In genomic region chr11:127567237-127567932, GRCh38 we compare ENCODE assay signal across 22 cellular contexts.
"Had no signal": no experiment of that assay in that cellular context is flagged by ENCODE, and none has a peak within 500 bp of the region (broad histone marks: within the 10 kb centered on the region; RNA-seq: fewer than 3 reads in every experiment).

No MANE protein-coding gene starts in this region.

- ATAC-seq: esophagus mucosa; heart left ventricle; left lobe of liver; mucosa of descending colon; natural killer cell; pancreas; right cardiac atrium; stimulated activated naive CD8-positive, alpha-beta T cell treated with anti-CD3 and anti-CD28 coated beads, Interleukin-15, Interleukin-2, amounts not matched to agents 100 U/mL and 50 U/mL, for 24 hours had no signal

- H3K27ac ChIP-seq: coronary artery, heart left ventricle, pancreas, suprapubic skin, thyroid gland had no signal

- H3K27me3 ChIP-seq: heart left ventricle, pancreas, suprapubic skin, thyroid gland had no signal

- H3K4me3 Mint-ChIP-seq: natural killer cell, neural crest cell, type B pancreatic cell had no signal

- DNase-seq: effector CD8-positive, alpha-beta T cell; heart left ventricle; hippocampal formation; islet precursor cell; mammary epithelial cell; mucosa of descending colon; natural killer cell; occipital lobe; pancreas; right cardiac atrium; small intestine; stimulated activated CD4-positive, alpha-beta T cell treated with anti-CD3 and anti-CD28 coated beads, Interleukin-12 subunit alpha, Interleukin-12 subunit beta, amount 100 ng/mL, for 4 hours; stimulated activated CD4-positive, alpha-beta T cell treated with anti-CD3 and anti-CD28 coated beads, Interleukin-2, amount 100 ng/mL, for 48 hours; stimulated activated naive CD8-positive, alpha-beta T cell treated with anti-CD3 and anti-CD28 coated beads, Interleukin-15, Interleukin-2, amounts not matched to agents 100 U/mL and 50 U/mL, for 24 hours; thyroid gland had no signal

- H3K9me3 Mint-ChIP-seq: type B pancreatic cell had no signal

- H3K9me3 ChIP-seq: mucosa of descending colon, pancreas, suprapubic skin, thyroid gland had no signal

- H3K27me3 Mint-ChIP-seq: progenitor cell of endocrine pancreas, type B pancreatic cell had no signal

- H3K4me3 ChIP-seq: coronary artery, heart left ventricle, mucosa of descending colon, pancreas, suprapubic skin, thyroid gland had no signal

- H3K4me1 Mint-ChIP-seq: natural killer cell, neural crest cell had no signal

- H3K27ac Mint-ChIP-seq: natural killer cell, progenitor cell of endocrine pancreas, type B pancreatic cell had no signal

- H3K36me3 ChIP-seq: heart left ventricle, pancreas, suprapubic skin, thyroid gland had no signal

- H3K4me1 ChIP-seq: heart left ventricle, pancreas, suprapubic skin, thyroid gland had no signal

- H3K36me3 Mint-ChIP-seq: natural killer cell, type B pancreatic cell had no signal
